In genomic region chr2:43088148-43089073, GRCh38 we compare ENCODE assay signal across 1 cellular context.
TF ChIP-seq lines count a peak whose summit lies in the region.

No MANE protein-coding gene starts in this region.

TF ChIP-seq in HepG2, 621 proteins besides CTCF, POLR2A, EP300 and RAD21 (continued from another document and continues in another):
- TF ChIP-seq THAP8 (CRISPR knock-in tag; IDR thresholded peaks at IDR 0.05; ENCODE audit: borderline replicate concordance) (no peak), ADNP (CRISPR knock-in tag; IDR thresholded peaks at IDR 0.05) (no peak), CBFB (CRISPR knock-in tag; IDR thresholded peaks at IDR 0.05) (no peak), PHF21A (CRISPR knock-in tag; IDR thresholded peaks at IDR 0.05) (peak; percentile 59), SRSF1 (optimal IDR thresholded peaks at IDR 0.05; ENCODE audit: low read depth, low read length) (no peak), TCF7L2 (IDR thresholded peaks at IDR 0.05; ENCODE audit: low read depth, low read length) (peak; percentile 56; the same call in 1 of the 2 replicates), HDAC6 (IDR thresholded peaks at IDR 0.05; ENCODE audit: low read depth, low read length) (no peak), ZNF773 (CRISPR knock-in tag; IDR thresholded peaks at IDR 0.05; ENCODE audit: borderline replicate concordance) (no peak), PBX2 (CRISPR knock-in tag; IDR thresholded peaks at IDR 0.05) (no peak), ISL2 (CRISPR knock-in tag; IDR thresholded peaks at IDR 0.05) (peak; percentile 96), ZNF407 (CRISPR knock-in tag; IDR thresholded peaks at IDR 0.05; ENCODE audit: not compliant biosample characterization) (no peak), PLRG1 (conservative IDR thresholded peaks at IDR 0.05) (no peak), SMC3 (IDR thresholded peaks at IDR 0.05; ENCODE audit: low read length) (no peak), HOMEZ (CRISPR knock-in tag; IDR thresholded peaks at IDR 0.05; ENCODE audit: low read depth) (no peak; the same call in 1 of the 2 replicates), ZNF468 (CRISPR knock-in tag; IDR thresholded peaks at IDR 0.05) (no peak), ZNF629 (CRISPR knock-in tag; conservative IDR thresholded peaks at IDR 0.05) (no peak), ZNF33A (CRISPR knock-in tag; IDR thresholded peaks at IDR 0.05; ENCODE audit: borderline replicate concordance) (no peak), ZNF569 (CRISPR knock-in tag; IDR thresholded peaks at IDR 0.05; ENCODE audit: borderline replicate concordance) (no peak), ZNF253 (CRISPR knock-in tag; IDR thresholded peaks at IDR 0.05; ENCODE audit: borderline replicate concordance) (no peak), SP4 (CRISPR knock-in tag; IDR thresholded peaks at IDR 0.05) (no peak), MLXIP (CRISPR knock-in tag; IDR thresholded peaks at IDR 0.05; ENCODE audit: borderline replicate concordance) (no peak), CREB1 (IDR thresholded peaks at IDR 0.05) (no peak), CREB1 (CRISPR knock-in tag; IDR thresholded peaks at IDR 0.05) (peak; percentile 69), HOXA9 (CRISPR knock-in tag; IDR thresholded peaks at IDR 0.05; ENCODE audit: borderline replicate concordance) (no peak), ARNT2 (CRISPR knock-in tag; IDR thresholded peaks at IDR 0.05; ENCODE audit: low read depth) (0 out of 2 replicates have a peak, but pooled peaks have one; percentile 11), ZMYM3 (CRISPR knock-in tag; IDR thresholded peaks at IDR 0.05) (no peak; the same call in 1 of the 2 replicates), MAX (IDR thresholded peaks at IDR 0.05) (0 out of 2 replicates have a peak, but pooled peaks have one; percentile 38), ZZZ3 (CRISPR knock-in tag; IDR thresholded peaks at IDR 0.05; ENCODE audit: borderline replicate concordance) (no peak), MIXL1 (CRISPR knock-in tag; IDR thresholded peaks at IDR 0.05) (peak; percentile 38; the same call in 1 of the 2 replicates), BCL6 (CRISPR knock-in tag; IDR thresholded peaks at IDR 0.05) (peak; percentile 76), NFKBIZ (CRISPR knock-in tag; IDR thresholded peaks at IDR 0.05) (no peak), ZNF580 (CRISPR knock-in tag; IDR thresholded peaks at IDR 0.05; ENCODE audit: borderline replicate concordance, low read depth) (no peak), KMT2A (CRISPR knock-in tag; IDR thresholded peaks at IDR 0.05) (no peak), GLI4 (CRISPR knock-in tag; IDR thresholded peaks at IDR 0.05; ENCODE audit: borderline replicate concordance) (no peak), ZBTB49 (CRISPR knock-in tag; IDR thresholded peaks at IDR 0.05; ENCODE audit: borderline replicate concordance) (0 out of 2 replicates have a peak, but pooled peaks have one; percentile 35), LRRFIP1 (CRISPR knock-in tag; conservative IDR thresholded peaks at IDR 0.05) (no peak), KLF11 (CRISPR knock-in tag; IDR thresholded peaks at IDR 0.05) (no peak), FOSL2 (CRISPR knock-in tag; IDR thresholded peaks at IDR 0.05) (no peak), ZNF703 (CRISPR knock-in tag; IDR thresholded peaks at IDR 0.05; ENCODE audit: borderline replicate concordance) (no peak), ZNF792 (CRISPR knock-in tag; IDR thresholded peaks at IDR 0.05) (peak; percentile 41; the same call in 1 of the 2 replicates), KDM6A (CRISPR knock-in tag; IDR thresholded peaks at IDR 0.05; ENCODE audit: low read depth) (peak; percentile 51; the same call in 1 of the 2 replicates), HDAC2 (CRISPR knock-in tag; IDR thresholded peaks at IDR 0.05) (peak; percentile 90), ZNF619 (CRISPR knock-in tag; IDR thresholded peaks at IDR 0.05) (no peak), ATM (IDR thresholded peaks at IDR 0.05; ENCODE audit: borderline replicate concordance) (no peak), ARID2 (CRISPR knock-in tag; IDR thresholded peaks at IDR 0.05; ENCODE audit: borderline replicate concordance) (no peak), SYNCRIP (IDR thresholded peaks at IDR 0.05; ENCODE audit: insufficient read depth, low read depth, low read length) (no peak)
